Comparison of ENCODE assay signal across 1 cellular context in the genomic region with DNA sequence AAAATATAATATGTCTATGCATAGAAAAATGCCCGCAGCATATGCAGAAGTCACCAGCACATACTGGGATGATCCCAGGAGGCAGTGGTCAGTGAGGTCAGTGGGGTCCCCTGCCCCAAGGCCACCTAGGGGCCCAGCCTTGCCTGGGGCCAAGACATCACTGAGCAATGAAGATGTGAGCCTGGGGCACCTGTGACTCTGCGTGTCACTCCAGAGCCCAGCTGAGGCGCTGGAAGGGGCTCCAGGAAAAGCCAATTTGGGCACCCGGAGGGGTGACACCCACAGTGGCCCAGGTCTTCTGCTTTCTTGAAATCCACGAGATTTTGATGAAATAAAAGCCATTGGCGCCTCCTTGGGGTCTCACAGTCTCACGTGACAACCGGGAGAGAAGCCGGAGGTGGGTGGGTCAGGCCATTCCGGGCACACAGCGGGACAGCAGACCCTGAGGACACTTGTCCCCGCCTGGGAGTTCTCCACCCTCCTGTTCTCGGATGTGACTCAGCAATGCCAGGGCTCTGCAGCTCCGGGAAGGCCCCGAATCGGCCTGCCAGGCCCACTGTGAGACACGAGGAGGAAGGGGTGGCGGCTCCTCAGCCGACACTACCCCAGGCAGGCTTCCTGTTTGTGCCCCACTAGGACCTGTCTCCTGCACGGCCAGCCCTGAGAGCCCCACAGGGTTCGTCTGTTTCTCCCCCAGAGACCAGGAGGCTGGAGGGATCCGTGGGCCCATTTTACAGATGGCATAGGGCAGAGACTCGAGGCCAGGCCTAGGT.
TF ChIP-seq lines count a peak whose summit lies in the region.

No MANE protein-coding gene starts in this region.

TF ChIP-seq in HepG2, 621 proteins besides CTCF, POLR2A, EP300 and RAD21 (continued from another document and continues in another):
- TF ChIP-seq, protein P1, sequence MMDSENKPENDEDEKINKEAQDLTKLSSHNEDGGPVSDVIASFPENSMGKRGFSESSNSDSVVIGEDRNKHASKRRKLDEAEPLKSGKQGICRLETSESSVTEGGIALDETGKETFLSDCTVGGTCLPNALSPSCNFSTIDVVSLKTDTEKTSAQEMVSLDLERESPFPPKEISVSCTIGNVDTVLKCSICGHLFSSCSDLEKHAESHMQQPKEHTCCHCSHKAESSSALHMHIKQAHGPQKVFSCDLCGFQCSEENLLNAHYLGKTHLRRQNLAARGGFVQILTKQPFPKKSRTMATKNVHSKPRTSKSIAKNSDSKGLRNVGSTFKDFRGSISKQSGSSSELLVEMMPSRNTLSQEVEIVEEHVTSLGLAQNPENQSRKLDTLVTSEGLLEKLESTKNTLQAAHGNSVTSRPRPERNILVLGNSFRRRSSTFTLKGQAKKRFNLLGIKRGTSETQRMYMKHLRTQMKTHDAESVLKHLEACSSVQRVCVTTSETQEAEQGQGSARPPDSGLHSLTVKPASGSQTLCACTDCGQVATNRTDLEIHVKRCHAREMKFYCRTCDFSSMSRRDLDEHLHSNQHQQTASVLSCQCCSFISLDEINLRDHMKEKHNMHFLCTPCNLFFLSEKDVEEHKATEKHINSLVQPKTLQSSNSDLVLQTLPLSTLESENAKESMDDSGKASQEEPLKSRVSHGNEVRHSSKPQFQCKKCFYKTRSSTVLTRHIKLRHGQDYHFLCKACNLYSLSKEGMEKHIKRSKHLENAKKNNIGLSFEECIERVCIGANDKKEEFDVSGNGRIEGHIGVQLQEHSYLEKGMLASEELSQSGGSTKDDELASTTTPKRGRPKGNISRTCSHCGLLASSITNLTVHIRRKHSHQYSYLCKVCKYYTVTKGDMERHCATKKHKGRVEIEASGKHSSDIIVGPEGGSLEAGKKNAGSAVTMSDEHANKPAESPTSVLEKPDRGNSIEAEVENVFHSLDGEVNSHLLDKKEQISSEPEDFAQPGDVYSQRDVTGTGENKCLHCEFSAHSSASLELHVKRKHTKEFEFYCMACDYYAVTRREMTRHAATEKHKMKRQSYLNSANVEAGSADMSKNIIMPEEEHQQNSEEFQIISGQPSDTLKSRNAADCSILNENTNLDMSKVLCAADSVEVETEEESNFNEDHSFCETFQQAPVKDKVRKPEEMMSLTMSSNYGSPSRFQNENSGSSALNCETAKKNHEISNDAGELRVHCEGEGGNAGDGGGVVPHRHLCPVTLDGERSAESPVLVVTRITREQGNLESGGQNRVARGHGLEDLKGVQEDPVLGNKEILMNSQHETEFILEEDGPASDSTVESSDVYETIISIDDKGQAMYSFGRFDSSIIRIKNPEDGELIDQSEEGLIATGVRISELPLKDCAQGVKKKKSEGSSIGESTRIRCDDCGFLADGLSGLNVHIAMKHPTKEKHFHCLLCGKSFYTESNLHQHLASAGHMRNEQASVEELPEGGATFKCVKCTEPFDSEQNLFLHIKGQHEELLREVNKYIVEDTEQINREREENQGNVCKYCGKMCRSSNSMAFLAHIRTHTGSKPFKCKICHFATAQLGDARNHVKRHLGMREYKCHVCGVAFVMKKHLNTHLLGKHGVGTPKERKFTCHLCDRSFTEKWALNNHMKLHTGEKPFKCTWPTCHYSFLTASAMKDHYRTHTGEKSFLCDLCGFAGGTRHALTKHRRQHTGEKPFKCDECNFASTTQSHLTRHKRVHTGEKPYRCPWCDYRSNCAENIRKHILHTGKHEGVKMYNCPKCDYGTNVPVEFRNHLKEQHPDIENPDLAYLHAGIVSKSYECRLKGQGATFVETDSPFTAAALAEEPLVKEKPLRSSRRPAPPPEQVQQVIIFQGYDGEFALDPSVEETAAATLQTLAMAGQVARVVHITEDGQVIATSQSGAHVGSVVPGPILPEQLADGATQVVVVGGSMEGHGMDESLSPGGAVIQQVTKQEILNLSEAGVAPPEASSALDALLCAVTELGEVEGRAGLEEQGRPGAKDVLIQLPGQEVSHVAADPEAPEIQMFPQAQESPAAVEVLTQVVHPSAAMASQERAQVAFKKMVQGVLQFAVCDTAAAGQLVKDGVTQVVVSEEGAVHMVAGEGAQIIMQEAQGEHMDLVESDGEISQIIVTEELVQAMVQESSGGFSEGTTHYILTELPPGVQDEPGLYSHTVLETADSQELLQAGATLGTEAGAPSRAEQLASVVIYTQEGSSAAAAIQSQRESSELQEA (CRISPR knock-in tag; IDR thresholded peaks at IDR 0.05; ENCODE audit: not compliant biosample characterization), result no peak
- TF ChIP-seq, protein P2, sequence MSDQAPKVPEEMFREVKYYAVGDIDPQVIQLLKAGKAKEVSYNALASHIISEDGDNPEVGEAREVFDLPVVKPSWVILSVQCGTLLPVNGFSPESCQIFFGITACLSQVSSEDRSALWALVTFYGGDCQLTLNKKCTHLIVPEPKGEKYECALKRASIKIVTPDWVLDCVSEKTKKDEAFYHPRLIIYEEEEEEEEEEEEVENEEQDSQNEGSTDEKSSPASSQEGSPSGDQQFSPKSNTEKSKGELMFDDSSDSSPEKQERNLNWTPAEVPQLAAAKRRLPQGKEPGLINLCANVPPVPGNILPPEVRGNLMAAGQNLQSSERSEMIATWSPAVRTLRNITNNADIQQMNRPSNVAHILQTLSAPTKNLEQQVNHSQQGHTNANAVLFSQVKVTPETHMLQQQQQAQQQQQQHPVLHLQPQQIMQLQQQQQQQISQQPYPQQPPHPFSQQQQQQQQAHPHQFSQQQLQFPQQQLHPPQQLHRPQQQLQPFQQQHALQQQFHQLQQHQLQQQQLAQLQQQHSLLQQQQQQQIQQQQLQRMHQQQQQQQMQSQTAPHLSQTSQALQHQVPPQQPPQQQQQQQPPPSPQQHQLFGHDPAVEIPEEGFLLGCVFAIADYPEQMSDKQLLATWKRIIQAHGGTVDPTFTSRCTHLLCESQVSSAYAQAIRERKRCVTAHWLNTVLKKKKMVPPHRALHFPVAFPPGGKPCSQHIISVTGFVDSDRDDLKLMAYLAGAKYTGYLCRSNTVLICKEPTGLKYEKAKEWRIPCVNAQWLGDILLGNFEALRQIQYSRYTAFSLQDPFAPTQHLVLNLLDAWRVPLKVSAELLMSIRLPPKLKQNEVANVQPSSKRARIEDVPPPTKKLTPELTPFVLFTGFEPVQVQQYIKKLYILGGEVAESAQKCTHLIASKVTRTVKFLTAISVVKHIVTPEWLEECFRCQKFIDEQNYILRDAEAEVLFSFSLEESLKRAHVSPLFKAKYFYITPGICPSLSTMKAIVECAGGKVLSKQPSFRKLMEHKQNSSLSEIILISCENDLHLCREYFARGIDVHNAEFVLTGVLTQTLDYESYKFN (CRISPR knock-in tag; conservative IDR thresholded peaks at IDR 0.05), result no peak
- TF ChIP-seq ZNF773 (CRISPR knock-in tag; IDR thresholded peaks at IDR 0.05; ENCODE audit: borderline replicate concordance) (no peak), ZNF614 (CRISPR knock-in tag; IDR thresholded peaks at IDR 0.05; ENCODE audit: borderline replicate concordance) (no peak), ZNF562 (CRISPR knock-in tag; IDR thresholded peaks at IDR 0.05; ENCODE audit: borderline replicate concordance) (no peak), ZNF878 (CRISPR knock-in tag; IDR thresholded peaks at IDR 0.05) (no peak), RFX1 (IDR thresholded peaks at IDR 0.05) (no peak), ZNF619 (CRISPR knock-in tag; IDR thresholded peaks at IDR 0.05) (no peak), ZFAT (CRISPR knock-in tag; conservative IDR thresholded peaks at IDR 0.05) (no peak), REPIN1 (CRISPR knock-in tag; IDR thresholded peaks at IDR 0.05; ENCODE audit: borderline replicate concordance, low read depth) (no peak), POGZ (CRISPR knock-in tag; IDR thresholded peaks at IDR 0.05) (no peak), RFX5 (IDR thresholded peaks at IDR 0.05; ENCODE audit: low read depth, low read length) (no peak), HNRNPUL1 (IDR thresholded peaks at IDR 0.05; ENCODE audit: low read depth, low read length) (no peak), FOXM1 (CRISPR knock-in tag; IDR thresholded peaks at IDR 0.05) (no peak), FOXA1 (IDR thresholded peaks at IDR 0.05) (no peak), FOXA1 (CRISPR knock-in tag; IDR thresholded peaks at IDR 0.05) (no peak), SUZ12 (IDR thresholded peaks at IDR 0.05; ENCODE audit: low read depth, low read length) (no peak), ZSCAN22 (CRISPR knock-in tag; IDR thresholded peaks at IDR 0.05) (no peak), ZNF567 (CRISPR knock-in tag; IDR thresholded peaks at IDR 0.05; ENCODE audit: borderline replicate concordance) (no peak), BRD4 (CRISPR knock-in tag; IDR thresholded peaks at IDR 0.05) (no peak), ZMYM3 (CRISPR knock-in tag; IDR thresholded peaks at IDR 0.05) (peak; percentile 68), NAIF1 (CRISPR knock-in tag; IDR thresholded peaks at IDR 0.05; ENCODE audit: borderline replicate concordance) (no peak), ATF7-NPFF (CRISPR knock-in tag; IDR thresholded peaks at IDR 0.05; ENCODE audit: low read depth) (0 out of 2 replicates have a peak, but pooled peaks have one; percentile 48), RBAK (CRISPR knock-in tag; IDR thresholded peaks at IDR 0.05) (no peak), MXI1 (IDR thresholded peaks at IDR 0.05; ENCODE audit: borderline replicate concordance, low read depth, low read length) (0 out of 3 replicates have a peak, but pooled peaks have one; percentile 29), ZNF788 (CRISPR knock-in tag; IDR thresholded peaks at IDR 0.05; ENCODE audit: borderline replicate concordance) (no peak), TCF12 (IDR thresholded peaks at IDR 0.05) (no peak), TCF12 (CRISPR knock-in tag; IDR thresholded peaks at IDR 0.05) (no peak), HIVEP1 (CRISPR knock-in tag; IDR thresholded peaks at IDR 0.05) (no peak), ATRX (CRISPR knock-in tag; IDR thresholded peaks at IDR 0.05; ENCODE audit: borderline replicate concordance) (no peak), ZNF24 (IDR thresholded peaks at IDR 0.05) (no peak), ZNF550 (CRISPR knock-in tag; IDR thresholded peaks at IDR 0.05; ENCODE audit: borderline replicate concordance) (no peak), ZC3H4 (CRISPR knock-in tag; IDR thresholded peaks at IDR 0.05; ENCODE audit: borderline replicate concordance) (no peak), RFXANK (CRISPR knock-in tag; IDR thresholded peaks at IDR 0.05) (no peak), ZNF501 (CRISPR knock-in tag; IDR thresholded peaks at IDR 0.05) (no peak), SP2 (CRISPR knock-in tag; IDR thresholded peaks at IDR 0.05) (no peak; the same call in 1 of the 2 replicates), HNF4G (IDR thresholded peaks at IDR 0.05; ENCODE audit: borderline replicate concordance, low read depth, low read length) (no peak), HNF4G (CRISPR knock-in tag; IDR thresholded peaks at IDR 0.05; ENCODE audit: borderline replicate concordance, low read depth) (no peak; the same call in 1 of the 2 replicates)
- TF ChIP-seq, protein P3, sequence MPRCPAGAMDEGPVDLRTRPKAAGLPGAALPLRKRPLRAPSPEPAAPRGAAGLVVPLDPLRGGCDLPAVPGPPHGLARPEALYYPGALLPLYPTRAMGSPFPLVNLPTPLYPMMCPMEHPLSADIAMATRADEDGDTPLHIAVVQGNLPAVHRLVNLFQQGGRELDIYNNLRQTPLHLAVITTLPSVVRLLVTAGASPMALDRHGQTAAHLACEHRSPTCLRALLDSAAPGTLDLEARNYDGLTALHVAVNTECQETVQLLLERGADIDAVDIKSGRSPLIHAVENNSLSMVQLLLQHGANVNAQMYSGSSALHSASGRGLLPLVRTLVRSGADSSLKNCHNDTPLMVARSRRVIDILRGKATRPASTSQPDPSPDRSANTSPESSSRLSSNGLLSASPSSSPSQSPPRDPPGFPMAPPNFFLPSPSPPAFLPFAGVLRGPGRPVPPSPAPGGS (CRISPR knock-in tag; IDR thresholded peaks at IDR 0.05), result no peak
- TF ChIP-seq, protein P4, sequence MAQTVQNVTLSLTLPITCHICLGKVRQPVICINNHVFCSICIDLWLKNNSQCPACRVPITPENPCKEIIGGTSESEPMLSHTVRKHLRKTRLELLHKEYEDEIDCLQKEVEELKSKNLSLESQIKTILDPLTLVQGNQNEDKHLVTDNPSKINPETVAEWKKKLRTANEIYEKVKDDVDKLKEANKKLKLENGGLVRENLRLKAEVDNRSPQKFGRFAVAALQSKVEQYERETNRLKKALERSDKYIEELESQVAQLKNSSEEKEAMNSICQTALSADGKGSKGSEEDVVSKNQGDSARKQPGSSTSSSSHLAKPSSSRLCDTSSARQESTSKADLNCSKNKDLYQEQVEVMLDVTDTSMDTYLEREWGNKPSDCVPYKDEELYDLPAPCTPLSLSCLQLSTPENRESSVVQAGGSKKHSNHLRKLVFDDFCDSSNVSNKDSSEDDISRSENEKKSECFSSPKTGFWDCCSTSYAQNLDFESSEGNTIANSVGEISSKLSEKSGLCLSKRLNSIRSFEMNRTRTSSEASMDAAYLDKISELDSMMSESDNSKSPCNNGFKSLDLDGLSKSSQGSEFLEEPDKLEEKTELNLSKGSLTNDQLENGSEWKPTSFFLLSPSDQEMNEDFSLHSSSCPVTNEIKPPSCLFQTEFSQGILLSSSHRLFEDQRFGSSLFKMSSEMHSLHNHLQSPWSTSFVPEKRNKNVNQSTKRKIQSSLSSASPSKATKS (CRISPR knock-in tag; IDR thresholded peaks at IDR 0.05), result no peak
- TF ChIP-seq, protein P5, sequence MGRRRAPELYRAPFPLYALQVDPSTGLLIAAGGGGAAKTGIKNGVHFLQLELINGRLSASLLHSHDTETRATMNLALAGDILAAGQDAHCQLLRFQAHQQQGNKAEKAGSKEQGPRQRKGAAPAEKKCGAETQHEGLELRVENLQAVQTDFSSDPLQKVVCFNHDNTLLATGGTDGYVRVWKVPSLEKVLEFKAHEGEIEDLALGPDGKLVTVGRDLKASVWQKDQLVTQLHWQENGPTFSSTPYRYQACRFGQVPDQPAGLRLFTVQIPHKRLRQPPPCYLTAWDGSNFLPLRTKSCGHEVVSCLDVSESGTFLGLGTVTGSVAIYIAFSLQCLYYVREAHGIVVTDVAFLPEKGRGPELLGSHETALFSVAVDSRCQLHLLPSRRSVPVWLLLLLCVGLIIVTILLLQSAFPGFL (CRISPR knock-in tag; IDR thresholded peaks at IDR 0.05), result no peak
- TF ChIP-seq, protein P6, sequence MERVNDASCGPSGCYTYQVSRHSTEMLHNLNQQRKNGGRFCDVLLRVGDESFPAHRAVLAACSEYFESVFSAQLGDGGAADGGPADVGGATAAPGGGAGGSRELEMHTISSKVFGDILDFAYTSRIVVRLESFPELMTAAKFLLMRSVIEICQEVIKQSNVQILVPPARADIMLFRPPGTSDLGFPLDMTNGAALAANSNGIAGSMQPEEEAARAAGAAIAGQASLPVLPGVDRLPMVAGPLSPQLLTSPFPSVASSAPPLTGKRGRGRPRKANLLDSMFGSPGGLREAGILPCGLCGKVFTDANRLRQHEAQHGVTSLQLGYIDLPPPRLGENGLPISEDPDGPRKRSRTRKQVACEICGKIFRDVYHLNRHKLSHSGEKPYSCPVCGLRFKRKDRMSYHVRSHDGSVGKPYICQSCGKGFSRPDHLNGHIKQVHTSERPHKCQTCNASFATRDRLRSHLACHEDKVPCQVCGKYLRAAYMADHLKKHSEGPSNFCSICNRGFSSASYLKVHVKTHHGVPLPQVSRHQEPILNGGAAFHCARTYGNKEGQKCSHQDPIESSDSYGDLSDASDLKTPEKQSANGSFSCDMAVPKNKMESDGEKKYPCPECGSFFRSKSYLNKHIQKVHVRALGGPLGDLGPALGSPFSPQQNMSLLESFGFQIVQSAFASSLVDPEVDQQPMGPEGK (CRISPR knock-in tag; IDR thresholded peaks at IDR 0.05), result no peak
- TF ChIP-seq, protein P7, sequence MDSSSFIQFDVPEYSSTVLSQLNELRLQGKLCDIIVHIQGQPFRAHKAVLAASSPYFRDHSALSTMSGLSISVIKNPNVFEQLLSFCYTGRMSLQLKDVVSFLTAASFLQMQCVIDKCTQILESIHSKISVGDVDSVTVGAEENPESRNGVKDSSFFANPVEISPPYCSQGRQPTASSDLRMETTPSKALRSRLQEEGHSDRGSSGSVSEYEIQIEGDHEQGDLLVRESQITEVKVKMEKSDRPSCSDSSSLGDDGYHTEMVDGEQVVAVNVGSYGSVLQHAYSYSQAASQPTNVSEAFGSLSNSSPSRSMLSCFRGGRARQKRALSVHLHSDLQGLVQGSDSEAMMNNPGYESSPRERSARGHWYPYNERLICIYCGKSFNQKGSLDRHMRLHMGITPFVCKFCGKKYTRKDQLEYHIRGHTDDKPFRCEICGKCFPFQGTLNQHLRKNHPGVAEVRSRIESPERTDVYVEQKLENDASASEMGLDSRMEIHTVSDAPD (CRISPR knock-in tag; IDR thresholded peaks at IDR 0.05), result no peak
